Comparison of ENCODE assay signal across 1 cellular context in genomic region chr2:155633887-155634570, GRCh38.
TF ChIP-seq lines count a peak whose summit lies in the region.

No MANE protein-coding gene starts in this region.

TF ChIP-seq in GM12878, 131 proteins besides CTCF, POLR2A, EP300 and RAD21 (continued from another document and continues in another):
- TF ChIP-seq E2F4 (IDR thresholded peaks at IDR 0.05; ENCODE audit: low read depth, low read length): no peak
- TF ChIP-seq POLR2AphosphoS5 (IDR thresholded peaks at IDR 0.05; ENCODE audit: low read length): no peak
- peak; percentile 58; the same call in 1 of the 2 replicates for TF ChIP-seq IRF4 (IDR thresholded peaks at IDR 0.05; ENCODE audit: low read depth, low read length)
- 0 out of 2 replicates have a peak, but pooled peaks have one; percentile 50 for TF ChIP-seq ATF2 (IDR thresholded peaks at IDR 0.05; ENCODE audit: low read length)
- peak; percentile 47; the same call in 1 of the 2 replicates for TF ChIP-seq ATF7 (IDR thresholded peaks at IDR 0.05; ENCODE audit: low read depth)
- peak; percentile 52 for TF ChIP-seq MEF2B (IDR thresholded peaks at IDR 0.05; ENCODE audit: partially characterized antibody, poor library complexity, severe bottlenecking)
- no peak for TF ChIP-seq NKRF (conservative IDR thresholded peaks at IDR 0.05)
- TF ChIP-seq CHD2 (IDR thresholded peaks at IDR 0.05; ENCODE audit: borderline replicate concordance, low read depth, low read length): no peak
- TF ChIP-seq TARDBP (IDR thresholded peaks at IDR 0.05; ENCODE audit: borderline replicate concordance): no peak
- no peak for TF ChIP-seq NFXL1 (IDR thresholded peaks at IDR 0.05; ENCODE audit: borderline replicate concordance)
- TF ChIP-seq ZBED1 (IDR thresholded peaks at IDR 0.05; ENCODE audit: borderline replicate concordance): no peak
- no peak for TF ChIP-seq TCF3 (IDR thresholded peaks at IDR 0.05; ENCODE audit: borderline replicate concordance, insufficient read depth, low read depth, low read length)
- TF ChIP-seq ZSCAN29 (IDR thresholded peaks at IDR 0.05): no peak
- no peak for TF ChIP-seq CBFB (IDR thresholded peaks at IDR 0.05; ENCODE audit: low read depth)
- TF ChIP-seq SREBF1 (IDR thresholded peaks at IDR 0.05; ENCODE audit: low read length): no peak
- TF ChIP-seq IKZF2 (IDR thresholded peaks at IDR 0.05): peak; percentile 56 to 60; a peak in 3 of 4 replicates
- 0 out of 2 replicates have a peak, but pooled peaks have one; percentile 9 for TF ChIP-seq PKNOX1 (IDR thresholded peaks at IDR 0.05)
- no peak for TF ChIP-seq PRDM15 (CRISPR knock-in tag; IDR thresholded peaks at IDR 0.05)
- TF ChIP-seq ZNF592 (IDR thresholded peaks at IDR 0.05): no peak
- no peak for TF ChIP-seq HCFC1 (IDR thresholded peaks at IDR 0.05; ENCODE audit: low read length)
- peak; percentile 55 for TF ChIP-seq BMI1 (IDR thresholded peaks at IDR 0.05; ENCODE audit: borderline replicate concordance)
- TF ChIP-seq MEF2A (IDR thresholded peaks at IDR 0.05; ENCODE audit: insufficient read depth, low read depth, low read length): 0 out of 2 replicates have a peak, but pooled peaks have one; percentile 11
- TF ChIP-seq IRF5 (IDR thresholded peaks at IDR 0.05; ENCODE audit: borderline replicate concordance): no peak
- TF ChIP-seq RELB (IDR thresholded peaks at IDR 0.05; ENCODE audit: low read depth): 0 out of 2 replicates have a peak, but pooled peaks have one; percentile 21
- TF ChIP-seq RFX5 (IDR thresholded peaks at IDR 0.05; ENCODE audit: low read depth, low read length): no peak
- TF ChIP-seq MYB (IDR thresholded peaks at IDR 0.05; ENCODE audit: borderline replicate concordance, low read depth, low read length): no peak
- no peak for TF ChIP-seq SMAD1 (IDR thresholded peaks at IDR 0.05; ENCODE audit: low read depth, partially characterized antibody)
- TF ChIP-seq WRNIP1 (IDR thresholded peaks at IDR 0.05; ENCODE audit: borderline replicate concordance, low read depth, low read length): no peak
- no peak for TF ChIP-seq SRF (IDR thresholded peaks at IDR 0.05; ENCODE audit: low read depth in 2 of 2, low read length in 2 of 2)
- no peak for TF ChIP-seq ZBTB11 (CRISPR knock-in tag; IDR thresholded peaks at IDR 0.05)
- TF ChIP-seq STAT1 (conservative IDR thresholded peaks at IDR 0.05): no peak
- TF ChIP-seq JUNB (IDR thresholded peaks at IDR 0.05): peak; percentile 66
- no peak for TF ChIP-seq NBN (IDR thresholded peaks at IDR 0.05)
- no peak for TF ChIP-seq SP1 (IDR thresholded peaks at IDR 0.05; ENCODE audit: low read depth, low read length)
- no peak for TF ChIP-seq ELK1 (IDR thresholded peaks at IDR 0.05; ENCODE audit: low read depth, low read length)
